ENCODE assay signal across 9 cellular contexts in the genomic region with DNA sequence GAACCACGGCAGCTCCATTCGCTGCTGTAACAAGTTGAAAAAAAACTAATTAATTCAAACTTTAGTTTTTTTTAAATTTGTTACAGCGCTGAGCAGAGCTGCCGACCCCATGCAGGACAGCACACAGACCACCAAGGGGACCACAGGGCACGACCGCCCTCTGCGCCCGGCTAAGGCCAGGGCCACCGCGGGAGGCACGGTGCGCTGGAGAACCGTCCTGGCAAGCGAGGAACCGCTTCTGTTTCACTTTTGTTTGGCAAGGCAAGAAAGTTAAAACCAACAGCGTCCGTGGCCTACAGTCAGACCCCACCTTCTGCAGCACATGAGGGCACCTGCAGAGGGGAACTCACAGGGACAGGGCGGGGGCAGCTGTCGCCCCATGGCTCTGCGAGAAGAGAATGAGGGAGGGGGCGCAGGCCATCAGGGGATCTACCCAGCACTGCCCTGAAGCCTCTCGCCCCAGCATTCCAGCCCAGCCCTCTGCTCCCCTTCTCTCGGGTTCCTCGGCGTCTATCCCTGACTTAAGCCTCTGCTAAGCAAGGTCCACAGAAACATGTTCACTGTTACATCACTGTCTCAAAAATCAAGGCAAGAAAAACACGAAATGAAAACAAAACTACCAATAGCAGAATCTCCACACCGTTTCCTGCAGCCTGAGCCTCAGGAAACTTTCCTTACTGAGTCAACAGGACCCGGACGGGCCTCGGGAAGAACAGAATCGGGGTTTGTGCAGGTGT.
DNase-seq lines count a peak whose midpoint lies in the region; ATAC-seq, FAIRE-seq and TF ChIP-seq lines count a peak whose summit lies in the region.
"Had no signal": no experiment of that assay in that cellular context is flagged by ENCODE, and none has a peak within 500 bp of the region (broad histone marks: within the 10 kb centered on the region; RNA-seq: fewer than 3 reads in every experiment).

No MANE protein-coding gene starts in this region.

- H3K4me2 ChIP-seq in endothelial cell of umbilical vein (ENCODE audit: insufficient read depth, low read length), result peak overlapping the region; percentile 43

- CTCF ChIA-PET in A673 (lab: Charles Lee) (no interaction called here), endothelial cell of umbilical vein (lab: Charles Lee) (interaction anchor here (1.0 to 1.2 kb wide), 2 partner anchors 26 to 30 kb away, joined by 3 read pairs; no protein-coding TSS in a partner anchor)

- no peaks in the 10 kb centered on the region for H3K9me1 ChIP-seq in endothelial cell of umbilical vein (replicated peaks; ENCODE audit: control insufficient read depth, extremely low read depth, insufficient read depth, low read length)

- DNase-seq in A673 (ENCODE audit: low spot score) (peak; percentile 25), endothelial cell of umbilical vein (ENCODE audit: low read depth, low spot score) (peak; percentile 76), retina (peak; percentile 52), HAP-1 (ENCODE audit: low spot score in 2 of 2) (no peak), D721Med (ENCODE audit: insufficient read length, low spot score) (no peak)
- peak; percentile 25 to 26 for DNase-seq in activated CD4-positive, alpha-beta T cell treated with anti-CD3 and anti-CD28 coated beads for 4 hours

- POLR2A ChIA-PET in A673 (lab: Charles Lee; ENCODE audit: low non-redundant PET) (no interaction called here), endothelial cell of umbilical vein (lab: Charles Lee) (no interaction called here)

- no peak for TF ChIP-seq POLR2A in endothelial cell of umbilical vein (IDR thresholded peaks at IDR 0.05; ENCODE audit: low read depth, low read length)

- peak overlapping the region; percentile 45 for H3K27ac ChIP-seq in A673 (ENCODE audit: low read depth, low read length, poor library complexity, severe bottlenecking)
- no peak overlapping the region for H3K27ac ChIP-seq in endothelial cell of umbilical vein (ENCODE audit: insufficient read depth, low read depth, low read length)
- H3K27ac ChIP-seq: epithelial cell of prostate had no signal

- peaks cover 19% of the 10 kb centered on the region for H3K4me1 ChIP-seq in A673 (ENCODE audit: insufficient read depth, low read length, poor library complexity, severe bottlenecking)
- peaks cover 8% of the 10 kb centered on the region for H3K4me1 ChIP-seq in endothelial cell of umbilical vein (ENCODE audit: control insufficient read depth, extremely low read depth, insufficient read depth, low read length)
- no peaks in the 10 kb centered on the region for H3K4me1 ChIP-seq in HAP-1

- H4K20me1 ChIP-seq in endothelial cell of umbilical vein (replicated peaks; ENCODE audit: control insufficient read depth, extremely low read depth, insufficient read depth, low read length), result no peaks in the 10 kb centered on the region

- no peaks in the 10 kb centered on the region for H3K27me3 ChIP-seq in A673 (replicated peaks; ENCODE audit: insufficient read depth, low read depth, low read length, poor library complexity)
- no peaks in the 10 kb centered on the region for H3K27me3 ChIP-seq in endothelial cell of umbilical vein (ENCODE audit: control insufficient read depth in 2 of 2, insufficient read depth in 2 of 2, low read length in 2 of 2)
- H3K27me3 ChIP-seq in HAP-1 (ENCODE audit: low read depth), result no peaks in the 10 kb centered on the region

- FAIRE-seq in endothelial cell of umbilical vein (lab: Jason Lieb, UNC) (peak; percentile 80), D721Med (lab: Jason Lieb, UNC) (no peak)

- no peaks in the 10 kb centered on the region for H3K79me2 ChIP-seq in endothelial cell of umbilical vein (ENCODE audit: control insufficient read depth, insufficient read depth, low read length)

- peak overlapping the region; percentile 36 for H3K9ac ChIP-seq in endothelial cell of umbilical vein (replicated peaks; ENCODE audit: extremely low read depth, insufficient read depth, low read length)

- intact Hi-C loops in A673 (cut with micrococcal nuclease; ENCODE audit: unreplicated experiment) (no loop called here), endothelial cell of umbilical vein (cut with micrococcal nuclease) (no loop called here)

- no TSS peak for BruUV-seq in A673 (replicated peaks; lab: Mats Ljungman, UMichigan)
- BruUV-seq in endothelial cell of umbilical vein (replicated peaks; lab: Mats Ljungman, UMichigan), result no TSS peak

- peak overlapping the region; percentile 58 for H2AFZ ChIP-seq in endothelial cell of umbilical vein (ENCODE audit: low read depth, low read length)

- H3K36me3 ChIP-seq in A673 (ENCODE audit: insufficient read depth, low read length, poor library complexity, severe bottlenecking) (no peaks in the 10 kb centered on the region), endothelial cell of umbilical vein (ENCODE audit: control insufficient read depth in 2 of 2, extremely low read depth in 1 of 2, insufficient read depth in 2 of 2, low read length in 2 of 2) (no peaks in the 10 kb centered on the region), HAP-1 (replicated peaks) (peaks cover 4% of the 10 kb centered on the region; the same call in 1 of the 2 replicates)

- TF ChIP-seq CTCF in A673 (conservative IDR thresholded peaks at IDR 0.05; ENCODE audit: low read depth, low read length) (no peak), endothelial cell of umbilical vein (IDR thresholded peaks at IDR 0.05; ENCODE audit: extremely low read depth in 1 of 2, insufficient read depth in 1 of 2, low read depth in 1 of 2, low read length in 2 of 2) (no peak), D721Med (IDR thresholded peaks at IDR 0.05; ENCODE audit: insufficient read depth, missing control alignments) (no peak)

- dilution Hi-C loops in endothelial cell of umbilical vein (cut with MboI; ENCODE audit: extremely low pct_ligation_motif_present, low sequenced_read_pairs), result no loop called here

- ATAC-seq in GM21737 (IDR thresholded peaks at IDR 0.05; ENCODE audit: unreplicated experiment), result peak; percentile 57
- ATAC-seq in HG02840 (IDR thresholded peaks at IDR 0.05; ENCODE audit: low FRiP score, unreplicated experiment), result no peak

- H3K9me3 ChIP-seq in A673 (ENCODE audit: low read depth, low read length, poor library complexity, severe bottlenecking) (no peaks in the 10 kb centered on the region), endothelial cell of umbilical vein (replicated peaks; ENCODE audit: control insufficient read depth, insufficient read depth, low read length) (no peaks in the 10 kb centered on the region), HAP-1 (no peaks in the 10 kb centered on the region)

- in situ Hi-C loops in HAP-1 (cut with MboI; ENCODE audit: low sequenced_read_pairs), result no loop called here

- H3K4me3 ChIP-seq in A673 (ENCODE audit: low read depth, low read length, poor library complexity, severe bottlenecking) (peak overlapping the region; percentile 50), endothelial cell of umbilical vein (replicated peaks in 1 of 3; ENCODE audit: insufficient read depth in 1 of 3, low read depth in 1 of 3, low read length in 3 of 3) (peak overlapping the region in 2 of 3 experiments; percentile 20 to 29), HAP-1 (no peak overlapping the region)

TF ChIP-seq in endothelial cell of umbilical vein, 7 proteins besides CTCF, POLR2A, EP300 and RAD21:
- no peak for TF ChIP-seq MYC (IDR thresholded peaks at IDR 0.05; ENCODE audit: low read depth, low read length)
- no peak for TF ChIP-seq FOS (IDR thresholded peaks at IDR 0.05; ENCODE audit: borderline replicate concordance, insufficient read depth, low read length)
- no peak for TF ChIP-seq EZH2 (IDR thresholded peaks at IDR 0.05; ENCODE audit: borderline replicate concordance, low read depth, low read length, severe bottlenecking)
- TF ChIP-seq MAX (IDR thresholded peaks at IDR 0.05; ENCODE audit: insufficient read depth, insufficient read length), result no peak
- TF ChIP-seq GATA2 (IDR thresholded peaks at IDR 0.05; ENCODE audit: insufficient read depth, insufficient read length, low read depth, low read length), result no peak
- TF ChIP-seq POLR2AphosphoS5 (IDR thresholded peaks at IDR 0.05; ENCODE audit: insufficient read depth, low read depth, low read length), result no peak

Comparison
In these comparisons a context has a peak if more than half of its experiments do, and no peak if none do; other contexts are left out.
1. DNase-seq: peak in A673 (single experiment), activated CD4-positive, alpha-beta T cell treated with anti-CD3 and anti-CD28 coated beads for 4 hours (2 of 2), endothelial cell of umbilical vein (single experiment) and retina (single experiment); none in HAP-1 (0 of 2) and D721Med (single experiment).